ENCODE assay signal across 22 cellular contexts in genomic region chr11:114880458-114880857, GRCh38.
DNase-seq lines count a peak whose midpoint lies in the region; ATAC-seq, FAIRE-seq and TF ChIP-seq lines count a peak whose summit lies in the region.
"Had no signal": no experiment of that assay in that cellular context is flagged by ENCODE, and none has a peak within 500 bp of the region (broad histone marks: within the 10 kb centered on the region; RNA-seq: fewer than 3 reads in every experiment).

No MANE protein-coding gene starts in this region.

- H2BK5ac ChIP-seq in H1 (ENCODE audit: low read depth, low read length), result no peak overlapping the region

- no peak overlapping the region for H4K8ac ChIP-seq in H1 (ENCODE audit: extremely low read depth, insufficient read depth, low read length)

- no peak overlapping the region for H2BK12ac ChIP-seq in H1 (ENCODE audit: low read depth, low read length)

- H2BK15ac ChIP-seq in H1 (ENCODE audit: low read length), result peak overlapping the region; percentile 29; the same call in 1 of the 2 replicates

- H2AK5ac ChIP-seq in H1 (ENCODE audit: low read depth, low read length), result no peak overlapping the region

- TF ChIP-seq EP300 in H1 (IDR thresholded peaks at IDR 0.05; ENCODE audit: borderline replicate concordance in 1 of 2, low read depth in 2 of 2, low read length in 2 of 2), result no peak

- H3K9me3 ChIP-seq in BLaER1, result no peaks in the 10 kb centered on the region
- H3K9me3 ChIP-seq in Loucy (ENCODE audit: insufficient read depth, low read depth, low read length), result no peaks in the 10 kb centered on the region
- no peaks in the 10 kb centered on the region for H3K9me3 ChIP-seq in H1 (ENCODE audit: insufficient read depth in 2 of 2, low read depth in 1 of 2, low read length in 1 of 2)
- H3K9me3 ChIP-seq in BE2C, result no peaks in the 10 kb centered on the region
- H3K9me3 ChIP-seq: SJCRH30 had no signal

- H4K20me1 ChIP-seq in BLaER1, result no peaks in the 10 kb centered on the region
- H4K20me1 ChIP-seq in Loucy (ENCODE audit: insufficient read depth, low read length, poor library complexity, severe bottlenecking), result no peaks in the 10 kb centered on the region
- H4K20me1 ChIP-seq in H1 (replicated peaks in 1 of 2; ENCODE audit: control insufficient read depth in 1 of 2, insufficient read depth in 2 of 2, low read length in 2 of 2), result no peaks in the 10 kb centered on the region

- H4K5ac ChIP-seq in H1 (ENCODE audit: insufficient read length, low read depth, low read length), result no peak overlapping the region

- no peak for ATAC-seq in HG03354 (IDR thresholded peaks at IDR 0.05; ENCODE audit: poor library complexity, severe bottlenecking, unreplicated experiment)
- ATAC-seq: CD8-positive, alpha-beta T cell; GM12878 had no signal

- peak overlapping the region; percentile 76 for H2AFZ ChIP-seq in Loucy (ENCODE audit: low read length)
- H2AFZ ChIP-seq in H1 (ENCODE audit: low read length), result peak overlapping the region; percentile 68; the same call in 1 of the 2 replicates
- H2AFZ ChIP-seq: GM23248, PC-9 had no signal

- no peak overlapping the region for H2BK120ac ChIP-seq in H1 (replicated peaks; ENCODE audit: low read depth, low read length)

- H2BK20ac ChIP-seq in H1 (ENCODE audit: low read length), result no peak overlapping the region

- H3K23me2 ChIP-seq in H1 (ENCODE audit: low read depth, low read length), result no peaks in the 10 kb centered on the region

- H3K27me3 ChIP-seq in BLaER1 (no peaks in the 10 kb centered on the region), Loucy (ENCODE audit: insufficient read depth, low read length, poor library complexity, severe bottlenecking) (no peaks in the 10 kb centered on the region), H1 (replicated peaks in 1 of 4; ENCODE audit: control insufficient read depth in 3 of 4, extremely low read depth in 1 of 4, insufficient read depth in 3 of 4, low read length in 3 of 4) (no peaks in the 10 kb centered on the region), BE2C (no peaks in the 10 kb centered on the region)
- H3K27me3 ChIP-seq: SJCRH30 had no signal

- no peaks in the 10 kb centered on the region for H3K9me2 ChIP-seq in Loucy (replicated peaks; ENCODE audit: low read depth, low read length)

- no peak overlapping the region for H3K23ac ChIP-seq in H1 (ENCODE audit: insufficient read length)

- POLR2A ChIA-PET in H1 (lab: Charles Lee; ENCODE audit: partially characterized antibody), result no interaction called here

- no peak for TF ChIP-seq POLR2A in H1 (IDR thresholded peaks at IDR 0.05; ENCODE audit: control extremely low read depth in 1 of 2, low read depth in 2 of 2, low read length in 2 of 2)

- H3K56ac ChIP-seq in H1 (replicated peaks; ENCODE audit: insufficient read length, low read depth, low read length), result no peak overlapping the region

- no peak for FAIRE-seq in H1 (lab: Jason Lieb, UNC)
- FAIRE-seq: A204.1, GM12878 had no signal

- H3K18ac ChIP-seq in H1 (ENCODE audit: extremely low read depth, low read length), result no peak overlapping the region

- CTCF ChIA-PET in H1 (lab: Charles Lee; ENCODE audit: partially characterized antibody), result interaction anchor here (1.1 to 5.0 kb wide), 4 partner anchors 12 to 106 kb away, joined by 3 to 40 read pairs (median 3); no protein-coding TSS in a partner anchor

- H3K14ac ChIP-seq in H1 (ENCODE audit: insufficient read length), result no peak overlapping the region

- WGBS in H1 (ENCODE audit: extremely low coverage in 1 of 2, insufficient coverage in 1 of 2, insufficient read length in 1 of 2, insufficient replicate concordance in 2 of 2, low coverage in 1 of 2, low lambda C conversion rate in 2 of 2, missing lambda C conversion rate in 1 of 2), 2 experiments, result 87% methylated on average over 2 of the region's 2 CpGs; no CpG with 5 or more reads in 1 of the 2 experiments

- TF ChIP-seq CTCF in Loucy (conservative IDR thresholded peaks at IDR 0.05; ENCODE audit: low read length), result no peak
- no peak for TF ChIP-seq CTCF in H1 (IDR thresholded peaks at IDR 0.05; ENCODE audit: control extremely low read depth in 1 of 3, insufficient read depth in 1 of 3, low read depth in 1 of 3, low read length in 3 of 3)
- no peak for TF ChIP-seq CTCF in BE2C (IDR thresholded peaks at IDR 0.05; ENCODE audit: low read depth, low read length)

- H3K4me1 ChIP-seq in BLaER1 (peaks cover 13% of the 10 kb centered on the region), Loucy (ENCODE audit: insufficient read depth, low read length, poor library complexity, severe bottlenecking) (peaks cover 21% of the 10 kb centered on the region), H1 (replicated peaks in 1 of 4; ENCODE audit: control insufficient read depth in 3 of 4, insufficient read depth in 4 of 4, low read length in 3 of 4) (no peaks in the 10 kb centered on the region), BE2C (no peaks in the 10 kb centered on the region)
- H3K4me1 ChIP-seq: SJCRH30 had no signal

- H3K36me3 ChIP-seq in BLaER1 (no peaks in the 10 kb centered on the region), Loucy (ENCODE audit: insufficient read depth, low read length) (no peaks in the 10 kb centered on the region), H1 (ENCODE audit: control insufficient read depth in 2 of 4, insufficient read depth in 4 of 4, low read length in 3 of 4) (no peaks in the 10 kb centered on the region), BE2C (no peaks in the 10 kb centered on the region)
- H3K36me3 ChIP-seq: SJCRH30 had no signal

- H3K4me2 ChIP-seq in BLaER1 (peak overlapping the region; percentile 42), Loucy (ENCODE audit: low read depth, low read length, poor library complexity, severe bottlenecking) (peak overlapping the region; percentile 64), H1 (ENCODE audit: insufficient read depth in 1 of 2, low read depth in 2 of 2, low read length in 2 of 2) (no peak overlapping the region)
- H3K4me2 ChIP-seq: PC-9 had no signal

- H3K4ac ChIP-seq in H1 (replicated peaks; ENCODE audit: insufficient read length, low read depth, low read length), result no peak overlapping the region

- no peak overlapping the region for H3K27ac ChIP-seq in BLaER1
- H3K27ac ChIP-seq in H1 (ENCODE audit: low read depth, low read length), result no peak overlapping the region
- H3K27ac ChIP-seq: GM23248, PC-9, SJCRH30 had no signal

- H3K4me3 ChIP-seq in BLaER1 (no peak overlapping the region), Loucy (ENCODE audit: low read length, poor library complexity, severe bottlenecking) (peak overlapping the region; percentile 36), H1 (ENCODE audit: extremely low read depth in 1 of 4, insufficient read depth in 2 of 4, low read depth in 3 of 4, low read length in 4 of 4) (no peak overlapping the region), BE2C (ENCODE audit: low read depth, low read length) (no peak overlapping the region)
- H3K4me3 ChIP-seq: GM12878, GM23248, PC-9, SJCRH30 had no signal

- intact Hi-C loops in cardiac septum (cut with DNase I), result no loop called here

- no peaks in the 10 kb centered on the region for H3F3A ChIP-seq in Loucy (ENCODE audit: low read depth)

- H3K79me2 ChIP-seq in Loucy (ENCODE audit: insufficient read depth, low read length) (no peaks in the 10 kb centered on the region), H1 (ENCODE audit: control insufficient read depth in 1 of 2, insufficient read depth in 2 of 2, low read length in 2 of 2) (no peaks in the 10 kb centered on the region)

- H3K79me1 ChIP-seq in H1 (ENCODE audit: low read depth, low read length), result no peaks in the 10 kb centered on the region

- H3K9ac ChIP-seq in BLaER1 (no peak overlapping the region), Loucy (ENCODE audit: low read depth, low read length, poor library complexity, severe bottlenecking) (no peak overlapping the region), H1 (replicated peaks in 1 of 4; ENCODE audit: extremely low read depth in 1 of 4, low read depth in 3 of 4, low read length in 3 of 4) (no peak overlapping the region)
- H3K9ac ChIP-seq: GM23248 had no signal

- H4K91ac ChIP-seq in H1 (replicated peaks; ENCODE audit: insufficient read length, low read length), result no peak overlapping the region

- no peak for TF ChIP-seq RAD21 in H1 (IDR thresholded peaks at IDR 0.05 in 1 of 2, conservative IDR thresholded peaks at IDR 0.05 in 1 of 2; ENCODE audit: low read depth in 2 of 2, low read length in 2 of 2)

- DNase-seq in NCI-H2227 treated with DMSO at 0.1 percent for 48 hours (lab: John Stamatoyannopoulos, UW) (peak; percentile 36), H1 (ENCODE audit: low read depth in 1 of 2, low spot score in 2 of 2) (no peak), BE2C (no peak), cardiac septum (ENCODE audit: low spot score) (no peak), NCI-H1105 (lab: John Stamatoyannopoulos, UW) (no peak)
- DNase-seq: CD8-positive, alpha-beta T cell; GM23248; HCEC 1CT; Karpas-422; MM.1S; NCI-H1092; NCI-H1694; NCI-H2171; NCI-H446 treated with DMSO at 0.1 percent for 48 hours; PC-9; SJCRH30; T-helper 2 cell had no signal

TF ChIP-seq in H1, 55 proteins besides CTCF, POLR2A, EP300 and RAD21:
- TF ChIP-seq SP2 (IDR thresholded peaks at IDR 0.05; ENCODE audit: low read length), result no peak

Comparison
In these comparisons a context has a peak if more than half of its experiments do, and no peak if none do; other contexts are left out.
1. H3K4me2 ChIP-seq: peak in BLaER1 (single experiment) and Loucy (single experiment); none in H1 (0 of 2).